Comparison of ENCODE assay signal across 8 cellular contexts in genomic region chr12:26937863-26938659, GRCh38. TPM values are rescaled to one million over a fixed set of nuclear protein-coding genes. Genes with fewer than 3 reads are reported as not detected.
DNase-seq lines count a peak whose midpoint lies in the region; FAIRE-seq and TF ChIP-seq lines count a peak whose summit lies in the region.

Gene FGFR1OP2, plus strand, starts transcription at chr12:26938470. Its CDS starts 15,689 bp downstream, at chr12:26954159.
Gene INTS13, minus strand, starts transcription at chr12:26937981. Its CDS starts 1,178 bp downstream, at chr12:26936803.

- H3K4me1 ChIP-seq in neutrophil (ENCODE audit: control insufficient read depth in 1 of 2, insufficient read depth in 1 of 2, low read depth in 1 of 2, low read length in 1 of 2) = peaks cover 54 to 61% of the 10 kb centered on the region in 2 experiments

- H3K36me3 Mint-ChIP-seq in activated naive CD4-positive, alpha-beta T cell treated with anti-CD3 and anti-CD28 coated beads for 36 hours (ENCODE audit: low read depth) = peaks cover 13% of the 10 kb centered on the region

- H3K4me1 Mint-ChIP-seq in activated naive CD4-positive, alpha-beta T cell treated with anti-CD3 and anti-CD28 coated beads for 36 hours (ENCODE audit: low read depth) = peaks cover 52% of the 10 kb centered on the region

- H3K27me3 ChIP-seq in neutrophil = no peaks in the 10 kb centered on the region

- intact Hi-C loops in activated naive CD4-positive, alpha-beta T cell treated with anti-CD3 and anti-CD28 coated beads for 36 hours (cut with micrococcal nuclease) = loop anchor here (1.0 to 5.0 kb wide), 13 partner anchors 15 to 884 kb away; partner anchors contain the start of genes ITPR2, MED21, MRPS35 and TM7SF3

- CTCF ChIA-PET in activated naive CD4-positive, alpha-beta T cell treated with anti-CD3 and anti-CD28 coated beads for 36 hours (lab: Charles Lee) = no interaction called here

- DNase-seq in GM03348 (ENCODE audit: low spot score) (peak; percentile 97), HFF-Myc (ENCODE audit: extremely low read depth, low read depth) (peak; percentile 97), NAMALWA (ENCODE audit: low spot score) (peak; percentile 100), SK-N-DZ (ENCODE audit: low spot score) (peak; percentile 100), frontal cortex (ENCODE audit: low spot score in 2 of 2) (peak; percentile 87 to 94), substantia nigra (lab: John Stamatoyannopoulos, UW) (peak; percentile 82 to 99 (median 97))
- DNase-seq in activated naive CD4-positive, alpha-beta T cell treated with anti-CD3 and anti-CD28 coated beads for 36 hours = peak; percentile 99

- H3K4me3 Mint-ChIP-seq in activated naive CD4-positive, alpha-beta T cell treated with anti-CD3 and anti-CD28 coated beads for 36 hours = peak within 1 kb of the TSS; percentile 93

- H3K4me3 ChIP-seq in HFF-Myc (replicated peaks; ENCODE audit: low read depth, low read length) (peak within 1 kb of the TSS; percentile 67), neutrophil (ENCODE audit: low read depth in 1 of 2, low read length in 1 of 2) (peak within 1 kb of the TSS; percentile 81 to 96)

- no peaks in the 10 kb centered on the region for H3K36me3 ChIP-seq in neutrophil

- no peak for FAIRE-seq in frontal cortex (lab: Jason Lieb, UNC)

- peak within 1 kb of the TSS; percentile 98 for H3K27ac Mint-ChIP-seq in activated naive CD4-positive, alpha-beta T cell treated with anti-CD3 and anti-CD28 coated beads for 36 hours

- TF ChIP-seq CTCF in HFF-Myc (IDR thresholded peaks at IDR 0.05; ENCODE audit: low read depth, low read length, missing control alignments) = no peak
- no peak for TF ChIP-seq CTCF in neutrophil (IDR thresholded peaks at IDR 0.05)

- H3K27me3 Mint-ChIP-seq in activated naive CD4-positive, alpha-beta T cell treated with anti-CD3 and anti-CD28 coated beads for 36 hours (ENCODE audit: low read depth) = no peaks in the 10 kb centered on the region

- H3K9me3 Mint-ChIP-seq in activated naive CD4-positive, alpha-beta T cell treated with anti-CD3 and anti-CD28 coated beads for 36 hours = no peaks in the 10 kb centered on the region

- H3K27ac ChIP-seq in neutrophil = peak within 1 kb of the TSS; percentile 95
- peak within 1 kb of the TSS; percentile 94 for H3K27ac ChIP-seq in substantia nigra (ENCODE audit: low read depth, low read length, poor library complexity, severe bottlenecking)

- H3K9me3 ChIP-seq in neutrophil = no peaks in the 10 kb centered on the region

RNA-seq across cellular contexts. Expression of gene FGFR1OP2, which starts in this region (rescaled TPM):
- 44.0 and 48.5 TPM in 2 replicates for polyA plus RNA-seq in SK-N-DZ (2014; cell fraction: cytosol; rRNA removed)
- polyA plus RNA-seq in SK-N-DZ (2014; cell fraction: nucleus; rRNA removed) = 69.5 and 72.4 TPM in 2 replicates
- 10 to 100 TPM; 37.0 to 38.4 TPM for total RNA-seq in activated naive CD4-positive, alpha-beta T cell treated with anti-CD3 and anti-CD28 coated beads for 36 hours
- total RNA-seq in frontal cortex = 42.0 TPM

RNA-seq across cellular contexts. Expression of gene INTS13, which starts in this region (rescaled TPM):
- 34.5 and 46.6 TPM in 2 replicates for polyA plus RNA-seq in SK-N-DZ (2014; cell fraction: cytosol; rRNA removed)
- polyA plus RNA-seq in SK-N-DZ (2014; cell fraction: nucleus; rRNA removed) = 45.8 and 48.6 TPM in 2 replicates
- total RNA-seq in activated naive CD4-positive, alpha-beta T cell treated with anti-CD3 and anti-CD28 coated beads for 36 hours = 10 to 100 TPM; 39.6 to 42.0 TPM
- total RNA-seq in frontal cortex = 26.9 TPM

Comparison
In these comparisons a context has a peak if more than half of its experiments do, and no peak if none do; other contexts are left out.
1. Peak in every context shown above with its lines: DNase-seq, H3K4me3 ChIP-seq and H3K27ac ChIP-seq.